In the genomic region with DNA sequence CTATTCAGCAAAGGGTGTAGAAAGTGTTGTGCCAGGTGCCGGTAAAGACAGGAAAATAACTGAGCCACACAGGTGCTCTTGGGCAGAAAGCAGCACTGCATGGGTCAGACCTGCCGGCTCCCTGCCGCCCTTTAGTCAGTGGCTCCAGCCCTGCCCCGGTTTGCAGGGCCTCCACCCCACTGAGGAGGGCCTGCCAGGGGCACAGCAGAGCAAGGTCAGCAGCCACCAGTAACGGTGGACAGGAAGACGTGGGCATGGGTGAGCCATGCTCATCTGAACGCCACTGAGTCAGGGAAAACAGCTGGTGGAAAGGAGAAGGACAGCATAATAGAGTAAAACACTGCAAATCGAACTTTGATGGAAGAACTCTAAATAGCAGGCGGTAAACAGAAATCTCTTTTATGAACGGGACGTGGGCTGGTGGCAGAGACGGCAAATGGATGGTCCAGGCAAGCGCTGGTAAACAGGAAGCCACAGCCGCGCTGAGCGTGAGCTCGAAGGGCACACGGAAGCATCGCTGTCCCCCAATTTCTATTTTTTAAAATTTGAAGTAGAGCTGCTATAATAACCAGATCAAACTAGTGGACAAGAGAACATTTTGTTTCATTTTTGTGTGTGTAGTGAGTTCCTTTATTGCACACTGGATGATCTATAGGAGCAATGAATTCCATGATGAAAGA, we compare ENCODE assay signal across 14 cellular contexts.
DNase-seq lines count a peak whose midpoint lies in the region; ATAC-seq lines count a peak whose summit lies in the region.
"Had no signal": no experiment of that assay in that cellular context is flagged by ENCODE, and none has a peak within 500 bp of the region (broad histone marks: within the 10 kb centered on the region; RNA-seq: fewer than 3 reads in every experiment).

No MANE protein-coding gene starts in this region.

- POLR2A ChIA-PET in naive thymus-derived CD4-positive, alpha-beta T cell (lab: Charles Lee), result interaction anchor here (1.0 to 1.4 kb wide), 2 partner anchors 8 to 36 kb away, joined by 5 to 7 read pairs; no protein-coding TSS in a partner anchor

- H3K4me2 ChIP-seq in BLaER1 treated with 17β-estradiol and CSF1 and Interleukin-3, amounts not matched to agents 10 nM and 100 nM, result peak overlapping the region; percentile 69 to 89 (median 80)
- H3K4me2 ChIP-seq: GM23338 had no signal

- peaks cover 13 to 28% (median 21%) of the 10 kb centered on the region in 10 experiments for H3K4me1 ChIP-seq in BLaER1 treated with 17β-estradiol and CSF1 and Interleukin-3, amounts not matched to agents 10 nM and 100 nM
- H3K4me1 ChIP-seq in naive thymus-derived CD4-positive, alpha-beta T cell (ENCODE audit: control insufficient read depth in 2 of 2, insufficient read depth in 2 of 2, low read length in 2 of 2), result peaks cover 19% of the 10 kb centered on the region in 2 donors
- H3K4me1 ChIP-seq in SJCRH30, result no peaks in the 10 kb centered on the region
- H3K4me1 ChIP-seq: gastrocnemius medialis had no signal

- no peak overlapping the region for H3K9ac ChIP-seq in BLaER1 treated with 17β-estradiol and CSF1 and Interleukin-3, amounts not matched to agents 10 nM and 100 nM

- CTCF ChIA-PET in naive thymus-derived CD4-positive, alpha-beta T cell (lab: Charles Lee), result no interaction called here

- peak overlapping the region in 6 of 10 experiments; percentile 7 to 50 (median 16); a peak in 6 of 20 replicates for H3K4me3 ChIP-seq in BLaER1 treated with 17β-estradiol and CSF1 and Interleukin-3, amounts not matched to agents 10 nM and 100 nM
- H3K4me3 ChIP-seq in naive thymus-derived CD4-positive, alpha-beta T cell (ENCODE audit: low read length), result peak overlapping the region; percentile 56
- H3K4me3 ChIP-seq in SJCRH30, result no peak overlapping the region
- H3K4me3 ChIP-seq: gastrocnemius medialis, GM23338 had no signal

- peak in 4 of 9 donors; percentile 7 to 28 (median 16) for DNase-seq in naive thymus-derived CD4-positive, alpha-beta T cell
- DNase-seq in SJCRH30 (no peak), NCI-H748 (lab: John Stamatoyannopoulos, UW; ENCODE audit: unreplicated experiment) (no peak), A172 (ENCODE audit: low spot score) (no peak)
- DNase-seq: brain microvascular endothelial cell, gastrocnemius medialis, NCI-H1092, NCI-H510A treated with DMSO at 0.1 percent for 48 hours had no signal

- H3K27me3 Mint-ChIP-seq in activated naive CD4-positive, alpha-beta T cell treated with anti-CD3 and anti-CD28 coated beads, Interleukin-2, amount 50 U/mL, for 24 hours, result peaks cover 2% of the 10 kb centered on the region
- peaks cover 0 to 4% (median 2%) of the 10 kb centered on the region in 5 donors for H3K27me3 Mint-ChIP-seq in naive thymus-derived CD4-positive, alpha-beta T cell

- peaks cover 25% of the 10 kb centered on the region for H3K4me1 Mint-ChIP-seq in activated naive CD4-positive, alpha-beta T cell treated with anti-CD3 and anti-CD28 coated beads, Interleukin-2, amount 50 U/mL, for 24 hours
- peaks cover 19 to 36% (median 24%) of the 10 kb centered on the region in 7 donors for H3K4me1 Mint-ChIP-seq in naive thymus-derived CD4-positive, alpha-beta T cell

- H3K36me3 ChIP-seq in BLaER1 treated with 17β-estradiol and CSF1 and Interleukin-3, amounts not matched to agents 10 nM and 100 nM, result no peaks in the 10 kb centered on the region
- H3K36me3 ChIP-seq in naive thymus-derived CD4-positive, alpha-beta T cell (ENCODE audit: control insufficient read depth in 2 of 3, insufficient read depth in 3 of 3, low read length in 3 of 3), result no peaks in the 10 kb centered on the region
- no peaks in the 10 kb centered on the region for H3K36me3 ChIP-seq in SJCRH30
- H3K36me3 ChIP-seq: brain microvascular endothelial cell, gastrocnemius medialis had no signal

- peaks cover 0 to 22% (median 6%) of the 10 kb centered on the region in 11 experiments; a peak in 10 of 22 replicates for H3K9me3 ChIP-seq in BLaER1 treated with 17β-estradiol and CSF1 and Interleukin-3, amounts not matched to agents 10 nM and 100 nM (replicated peaks in 1 of 11)
- H3K9me3 ChIP-seq in naive thymus-derived CD4-positive, alpha-beta T cell (ENCODE audit: control insufficient read depth in 2 of 3, low read length in 3 of 3), result no peaks in the 10 kb centered on the region
- no peaks in the 10 kb centered on the region for H3K9me3 ChIP-seq in SJCRH30 (replicated peaks)
- H3K9me3 ChIP-seq: gastrocnemius medialis had no signal

- intact Hi-C loops in naive thymus-derived CD4-positive, alpha-beta T cell (cut with micrococcal nuclease), result loop anchor here (1.0 to 5.0 kb wide), 4 partner anchors 9 to 252 kb away; a partner anchor contains a TSS

- peak overlapping the region; percentile 85 for H3K27ac Mint-ChIP-seq in activated naive CD4-positive, alpha-beta T cell treated with anti-CD3 and anti-CD28 coated beads, Interleukin-2, amount 50 U/mL, for 24 hours
- H3K27ac Mint-ChIP-seq in naive thymus-derived CD4-positive, alpha-beta T cell, result peak overlapping the region; percentile 57 to 96 (median 83)
- H3K27ac Mint-ChIP-seq: GM23338 had no signal

- ATAC-seq in GM19372 (IDR thresholded peaks at IDR 0.05; ENCODE audit: low read depth, unreplicated experiment), result peak; percentile 62
- peak; percentile 72 for ATAC-seq in naive thymus-derived CD4-positive, alpha-beta T cell
- no peak for ATAC-seq in GM19463 (IDR thresholded peaks at IDR 0.05; ENCODE audit: unreplicated experiment)
- ATAC-seq: gastrocnemius medialis, GM23338, Panc1 had no signal

- H3K27ac ChIP-seq in BLaER1 treated with 17β-estradiol and CSF1 and Interleukin-3, amounts not matched to agents 10 nM and 100 nM, result no peak overlapping the region
- H3K27ac ChIP-seq in naive thymus-derived CD4-positive, alpha-beta T cell (ENCODE audit: low read depth, low read length), result peak overlapping the region; percentile 46
- no peak overlapping the region for H3K27ac ChIP-seq in SJCRH30
- H3K27ac ChIP-seq: brain microvascular endothelial cell, gastrocnemius medialis had no signal

- no peaks in the 10 kb centered on the region for H3K27me3 ChIP-seq in BLaER1 treated with 17β-estradiol and CSF1 and Interleukin-3, amounts not matched to agents 10 nM and 100 nM
- H3K27me3 ChIP-seq in naive thymus-derived CD4-positive, alpha-beta T cell (ENCODE audit: control insufficient read depth in 2 of 2, insufficient read depth in 2 of 2, low read length in 2 of 2), result no peaks in the 10 kb centered on the region
- peaks cover 4% of the 10 kb centered on the region; the same call in 1 of the 2 replicates for H3K27me3 ChIP-seq in SJCRH30
- H3K27me3 ChIP-seq: brain microvascular endothelial cell, gastrocnemius medialis had no signal

- peak overlapping the region; percentile 86 for H3K4me3 Mint-ChIP-seq in activated naive CD4-positive, alpha-beta T cell treated with anti-CD3 and anti-CD28 coated beads, Interleukin-2, amount 50 U/mL, for 24 hours
- H3K4me3 Mint-ChIP-seq in naive thymus-derived CD4-positive, alpha-beta T cell, result peak overlapping the region; percentile 49 to 91 (median 80)
- H3K4me3 Mint-ChIP-seq: GM23338 had no signal

- H3K9me3 Mint-ChIP-seq in activated naive CD4-positive, alpha-beta T cell treated with anti-CD3 and anti-CD28 coated beads, Interleukin-2, amount 50 U/mL, for 24 hours, result no peaks in the 10 kb centered on the region
- H3K9me3 Mint-ChIP-seq in naive thymus-derived CD4-positive, alpha-beta T cell, result peaks cover 0 to under 1% (median 0%) of the 10 kb centered on the region in 11 donors
- H3K9me3 Mint-ChIP-seq: GM23338 had no signal

- H3K36me3 Mint-ChIP-seq in activated naive CD4-positive, alpha-beta T cell treated with anti-CD3 and anti-CD28 coated beads, Interleukin-2, amount 50 U/mL, for 24 hours, result no peaks in the 10 kb centered on the region
- peaks cover 0 to 4% (median 0%) of the 10 kb centered on the region in 5 donors for H3K36me3 Mint-ChIP-seq in naive thymus-derived CD4-positive, alpha-beta T cell

- H4K20me1 ChIP-seq in BLaER1 treated with 17β-estradiol and CSF1 and Interleukin-3, amounts not matched to agents 10 nM and 100 nM, result no peaks in the 10 kb centered on the region
